Comparison of ENCODE assay signal across 7 cellular contexts in the genomic region with DNA sequence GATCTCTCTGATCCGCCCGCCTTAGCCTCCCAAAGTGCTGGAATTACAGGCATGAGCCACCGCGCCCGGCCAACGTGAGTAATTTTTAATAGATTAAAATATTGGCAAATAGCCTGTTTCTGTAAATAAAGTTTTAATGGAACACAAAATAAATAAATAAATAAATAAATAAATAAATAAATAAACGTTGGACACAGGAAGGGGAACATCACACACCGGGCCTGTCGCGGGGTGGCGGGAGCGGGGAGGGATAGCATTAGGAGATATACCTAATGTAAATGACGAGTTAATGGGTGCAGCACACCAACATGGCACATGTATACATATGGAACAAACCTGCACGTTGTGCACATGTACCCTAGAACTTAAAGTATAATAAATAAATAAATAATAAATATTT. TPM values are rescaled to one million over a fixed set of nuclear protein-coding genes. Genes with fewer than 3 reads are reported as not detected.
DNase-seq lines count a peak whose midpoint lies in the region; ATAC-seq, FAIRE-seq and TF ChIP-seq lines count a peak whose summit lies in the region.
"Not testable (repeated sequence)": the region's sequence is repeated elsewhere in the genome, so short reads cannot be mapped to it uniquely, and the experiment has no call there.

No MANE protein-coding gene starts in this region.

- not testable (repeated sequence) for H3K27me3 ChIP-seq in H9 (ENCODE audit: insufficient read depth, low read length); HUES48 (ENCODE audit: control insufficient read depth, insufficient read depth, low read length); HUES64 (ENCODE audit: insufficient read depth, low read length); iPS-15b (ENCODE audit: control insufficient read depth, insufficient read depth, low read length); HepG2 (ENCODE audit: control insufficient read depth in 1 of 2, insufficient read depth in 2 of 2, low read length in 2 of 2)

- H3K36me3 Mint-ChIP-seq in H9 (ENCODE audit: insufficient read depth in 1 of 3, low read depth in 3 of 3): peaks cover 3 to 16% (median 4%) of the 10 kb centered on the region in 3 experiments; a peak in 3 of 7 replicates
- H3K36me3 Mint-ChIP-seq in dendritic cell treated with granulocyte-macrophage colony-stimulating factor and Interleukin-4, amounts not matched to agents 40 ng/mL and 50 ng/mL, for 4 days (ENCODE audit: low read depth): not testable (repeated sequence)

- H3K27ac Mint-ChIP-seq in H9: peak overlapping the region in 2 of 3 experiments; percentile 31 to 87; a peak in 2 of 7 replicates
- peak overlapping the region; percentile 44 for H3K27ac Mint-ChIP-seq in dendritic cell treated with granulocyte-macrophage colony-stimulating factor and Interleukin-4, amounts not matched to agents 40 ng/mL and 50 ng/mL, for 4 days

- not testable (repeated sequence) for H3K56ac ChIP-seq in H9 (ENCODE audit: insufficient read length, low read depth, low read length)

- not testable (repeated sequence) for H2BK12ac ChIP-seq in H9 (ENCODE audit: insufficient read length, low read depth, low read length)

- H2AFZ ChIP-seq in H9 (ENCODE audit: low read length); HepG2 (ENCODE audit: low read length): not testable (repeated sequence)

- not testable (repeated sequence) for H3K79me2 ChIP-seq in H9 (ENCODE audit: insufficient read depth, low read length)
- H3K79me2 ChIP-seq in HepG2 (ENCODE audit: insufficient read depth, low read length): peaks cover 78% of the 10 kb centered on the region

- TF ChIP-seq EP300 in A549 (IDR thresholded peaks at IDR 0.05); HepG2 (IDR thresholded peaks at IDR 0.05; ENCODE audit: low read depth in 2 of 2, low read length in 2 of 2); HepG2 (CRISPR knock-in tag; IDR thresholded peaks at IDR 0.05; ENCODE audit: borderline replicate concordance): not testable (repeated sequence)

- in situ Hi-C loops in HepG2 (cut with HindIII; ENCODE audit: extremely low pct_ligation_motif_present, low pct_unique_long_range_greater_than_20kb): not testable (repeated sequence)

- WGBS in A549 (ENCODE audit: missing lambda C conversion rate): 88% methylated on average over 14 of the region's 14 CpGs
- no CpG with 5 or more reads among the region's 14 CpGs for WGBS in H9 (ENCODE audit: extremely low coverage, insufficient read length, low lambda C conversion rate)
- WGBS in HUES64: 95% methylated on average over 2 of the region's 14 CpGs
- 92% methylated on average over 14 of the region's 14 CpGs for WGBS in HepG2 (ENCODE audit: low lambda C conversion rate)

- not testable (repeated sequence) for H4K91ac ChIP-seq in H9 (ENCODE audit: insufficient read length, low read depth, low read length)

- not testable (repeated sequence) for H3K27ac ChIP-seq in A549; H9 (ENCODE audit: insufficient read length, low read depth, low read length); HUES48 (ENCODE audit: low read depth, low read length)
- H3K27ac ChIP-seq in HUES64 (ENCODE audit: low read depth, low read length): peak overlapping the region; percentile 24; the same call in 1 of the 2 replicates
- peak overlapping the region; percentile 89 for H3K27ac ChIP-seq in HepG2 (ENCODE audit: extremely low read length, insufficient read depth, low read length)

- H4K20me1 ChIP-seq in H9 (ENCODE audit: control insufficient read depth, insufficient read depth, insufficient read length); HepG2 (ENCODE audit: insufficient read depth, low read length): not testable (repeated sequence)

- H2BK15ac ChIP-seq in H9 (ENCODE audit: low read depth, low read length): not testable (repeated sequence)

- H3K79me1 ChIP-seq in H9 (ENCODE audit: insufficient read depth, low read depth, low read length, poor library complexity, severe bottlenecking): not testable (repeated sequence)

- not testable (repeated sequence) for H3K23me2 ChIP-seq in H9 (ENCODE audit: insufficient read length, low read depth, low read length, poor library complexity, severe bottlenecking)

- not testable (repeated sequence) for H4K8ac ChIP-seq in H9 (replicated peaks; ENCODE audit: insufficient read length, low read depth, low read length)

- not testable (repeated sequence) for H3K18ac ChIP-seq in H9 (ENCODE audit: insufficient read length, low read depth, low read length)

- H3K4me3 Mint-ChIP-seq in H9; dendritic cell treated with granulocyte-macrophage colony-stimulating factor and Interleukin-4, amounts not matched to agents 40 ng/mL and 50 ng/mL, for 4 days: not testable (repeated sequence)

- peaks cover 16% of the 10 kb centered on the region; the same call in 2 of the 3 replicates for H3K4me1 ChIP-seq in A549
- not testable (repeated sequence) for H3K4me1 ChIP-seq in H9 (ENCODE audit: insufficient read depth, low read length)
- peaks cover 30% of the 10 kb centered on the region for H3K4me1 ChIP-seq in HUES48 (ENCODE audit: control insufficient read depth, insufficient read depth, low read length)
- peaks cover 15% of the 10 kb centered on the region for H3K4me1 ChIP-seq in HUES64 (ENCODE audit: insufficient read depth, low read length)
- H3K4me1 ChIP-seq in iPS-15b (ENCODE audit: control insufficient read depth, insufficient read depth, low read length): peaks cover 16% of the 10 kb centered on the region
- peaks cover 41% of the 10 kb centered on the region for H3K4me1 ChIP-seq in HepG2 (ENCODE audit: insufficient read depth, low read length)

- not testable (repeated sequence) for DNase-seq in A549 (ENCODE audit: low read depth in 1 of 2, low spot score in 1 of 2); H9; HepG2 (ENCODE audit: low spot score)

- not testable (repeated sequence) for H3K23ac ChIP-seq in H9 (ENCODE audit: insufficient read length, low read depth, low read length)

- not testable (repeated sequence) for TF ChIP-seq CTCF in A549 (IDR thresholded peaks at IDR 0.05); H9 (conservative IDR thresholded peaks at IDR 0.05); HepG2 (CRISPR knock-in tag; IDR thresholded peaks at IDR 0.05)

- not testable (repeated sequence) for FAIRE-seq in A549 (lab: Jason Lieb, UNC); HepG2 (lab: Jason Lieb, UNC)

- not testable (repeated sequence) for H3K4ac ChIP-seq in H9 (ENCODE audit: low read depth, low read length)

- intact Hi-C loops in dendritic cell treated with granulocyte-macrophage colony-stimulating factor and Interleukin-4, amounts not matched to agents 40 ng/mL and 50 ng/mL, for 4 days (cut with micrococcal nuclease): loop anchor here (10.0 kb wide), 1 partner anchor 63 kb away; no protein-coding TSS in a partner anchor
- intact Hi-C loops in HepG2 (cut with micrococcal nuclease; ENCODE audit: unreplicated experiment): not testable (repeated sequence)

- H3K4me2 ChIP-seq in A549; H9 (ENCODE audit: insufficient read depth, insufficient read length, low read length): not testable (repeated sequence)
- H3K4me2 ChIP-seq in HepG2 (ENCODE audit: low read depth, low read length): peak overlapping the region; percentile 81; the same call in 1 of the 2 replicates

- H4K5ac ChIP-seq in H9 (ENCODE audit: insufficient read length, low read depth, low read length): not testable (repeated sequence)

- CTCF ChIA-PET in A549 (lab: Yijun Ruan, JAX): interaction anchor here (1.3 kb wide), 1 partner anchor 13 kb away, joined by 3 read pairs; no protein-coding TSS in a partner anchor
- CTCF ChIA-PET in HepG2 (lab: Yijun Ruan, JAX; ENCODE audit: low intra/inter-chr PET ratio, low total read pairs): not testable (repeated sequence)

- H3K4me1 Mint-ChIP-seq in H9: peaks cover 28 to 31% of the 10 kb centered on the region in 2 experiments
- H3K4me1 Mint-ChIP-seq in dendritic cell treated with granulocyte-macrophage colony-stimulating factor and Interleukin-4, amounts not matched to agents 40 ng/mL and 50 ng/mL, for 4 days (ENCODE audit: low read depth): peaks cover 18% of the 10 kb centered on the region

- H3K9me3 Mint-ChIP-seq in H9; dendritic cell treated with granulocyte-macrophage colony-stimulating factor and Interleukin-4, amounts not matched to agents 40 ng/mL and 50 ng/mL, for 4 days: not testable (repeated sequence)

- H3K9ac ChIP-seq in H9 (ENCODE audit: extremely low read depth, insufficient read length, low read length); HUES48 (ENCODE audit: low read depth, low read length); HUES64 (ENCODE audit: low read depth, low read length); iPS-15b (ENCODE audit: low read depth, low read length); HepG2 (ENCODE audit: insufficient read depth, low read depth, low read length): not testable (repeated sequence)

- not testable (repeated sequence) for H3K14ac ChIP-seq in H9 (ENCODE audit: insufficient read depth, low read length)

- not testable (repeated sequence) for H2BK120ac ChIP-seq in H9 (ENCODE audit: low read depth, low read length, poor library complexity, severe bottlenecking)

- H3K27me3 Mint-ChIP-seq in H9 (ENCODE audit: low read depth); dendritic cell treated with granulocyte-macrophage colony-stimulating factor and Interleukin-4, amounts not matched to agents 40 ng/mL and 50 ng/mL, for 4 days: not testable (repeated sequence)

- not testable (repeated sequence) for ATAC-seq in A549, HepG2

- H3K36me3 ChIP-seq in HUES48 (ENCODE audit: control insufficient read depth, insufficient read depth, low read length): peaks cover 11% of the 10 kb centered on the region
- peaks cover 15% of the 10 kb centered on the region; the same call in 1 of the 2 replicates for H3K36me3 ChIP-seq in HUES64 (ENCODE audit: insufficient read depth, low read length)
- H3K36me3 ChIP-seq in iPS-15b (ENCODE audit: control insufficient read depth, insufficient read depth, low read length); HepG2 (replicated peaks in 1 of 2; ENCODE audit: control insufficient read depth in 1 of 2, insufficient read depth in 2 of 2, low read length in 2 of 2): not testable (repeated sequence)

- POLR2A ChIA-PET in A549 (lab: Yijun Ruan, JAX); HepG2 (lab: Yijun Ruan, JAX): not testable (repeated sequence)

- not testable (repeated sequence) for H2AK5ac ChIP-seq in H9 (ENCODE audit: insufficient read length, low read length)

- not testable (repeated sequence) for H2BK5ac ChIP-seq in H9 (ENCODE audit: insufficient read length, low read length)

- H3T11ph ChIP-seq in H9 (ENCODE audit: low read length): not testable (repeated sequence)

- H2BK20ac ChIP-seq in H9 (ENCODE audit: low read depth, low read length, poor library complexity, severe bottlenecking): not testable (repeated sequence)

- TF ChIP-seq POLR2A in A549 (IDR thresholded peaks at IDR 0.05; ENCODE audit: low read length); HepG2 (IDR thresholded peaks at IDR 0.05; ENCODE audit: insufficient read depth in 1 of 2, low read depth in 2 of 2, low read length in 2 of 2): not testable (repeated sequence)

- not testable (repeated sequence) for H3K9me3 ChIP-seq in A549; H9 (ENCODE audit: control insufficient read depth, low read depth, low read length); HUES48 (ENCODE audit: control insufficient read depth, insufficient read depth, low read length); HUES64 (ENCODE audit: insufficient read depth, low read depth, low read length); iPS-15b (ENCODE audit: control insufficient read depth, insufficient read depth, low read length); HepG2 (ENCODE audit: low read length)

- not testable (repeated sequence) for BruUV-seq in HepG2 (replicated peaks; lab: Mats Ljungman, UMichigan)

- TF ChIP-seq RAD21 in A549 (conservative IDR thresholded peaks at IDR 0.05 in 1 of 2, IDR thresholded peaks at IDR 0.05 in 1 of 2); HepG2 (CRISPR knock-in tag; IDR thresholded peaks at IDR 0.05): not testable (repeated sequence)

- not testable (repeated sequence) for H3K4me3 ChIP-seq in A549; HepG2 (replicated peaks in 1 of 3; ENCODE audit: insufficient read depth in 1 of 3, low read depth in 2 of 3, low read length in 3 of 3)
- H3K4me3 ChIP-seq in HUES48 (ENCODE audit: low read depth, low read length) (peak overlapping the region; percentile 26; the same call in 1 of the 2 replicates), HUES64 (ENCODE audit: low read length) (peak overlapping the region; percentile 21; the same call in 1 of the 2 replicates), iPS-15b (ENCODE audit: low read depth, low read length) (peak overlapping the region; percentile 23)

RNA-seq across cellular contexts. Expression of gene ZNF367, which starts 10.3 kb away (rescaled TPM):
- polyA plus RNA-seq in A549 (2011; rRNA removed) (3.8 and 4.8 TPM in 2 replicates), A549 (2017; fragmentation: RNase III; extraction: RNeasy Plus Mini Kit Qiagen cat#74134 plus additional on column Dnase treatment) (8.2 to 8.3 TPM (median 8.3 TPM) in 3 replicates), HepG2 (2011; rRNA removed) (1.8 and 2.9 TPM in 2 replicates)
- 3.3 and 4.2 TPM in 2 replicates for polyA plus RNA-seq in A549 (2012; cell fraction: cytosol; rRNA removed)
- polyA plus RNA-seq in A549 (2012; cell fraction: nucleus; rRNA removed): 5.3 and 5.4 TPM in 2 replicates
- polyA minus RNA-seq in A549 (2011; rRNA and poly(A)+ RNA removed): 3.2 and 3.6 TPM in 2 replicates
- total RNA-seq in H9 (2021) (9.3 and 10.1 TPM in 2 replicates), HepG2 (2016; rRNA removed; fragmentation: Illumina TruSeq; extraction: Trizol) (7.7 and 8.1 TPM in 2 replicates)
- 6.8 TPM for polyA plus RNA-seq in HUES64 (2013, experiment 1 of 2)
- polyA plus RNA-seq in HUES64 (2013, experiment 2 of 2): 8.6 TPM
- 1.2 TPM in 2 replicates for total RNA-seq in HepG2 (2016; cell fraction: cytosol; rRNA removed; fragmentation: Illumina TruSeq; extraction: Trizol; ENCODE audit: low read depth)
- 8.0 and 8.1 TPM in 2 replicates for total RNA-seq in HepG2 (2016; cell fraction: insoluble cytoplasmic fraction; rRNA removed; fragmentation: Illumina TruSeq; extraction: Trizol)
- 3.0 and 4.0 TPM in 2 replicates for total RNA-seq in HepG2 (2016; cell fraction: membrane; rRNA removed; fragmentation: Illumina TruSeq; extraction: Trizol)
- total RNA-seq in HepG2 (2016; cell fraction: nucleus; rRNA removed; fragmentation: Illumina TruSeq; extraction: Trizol): 10.3 and 11.5 TPM in 2 replicates
- 1.1 TPM in 2 replicates for polyA plus RNA-seq in HepG2 (2011; cell fraction: cytosol; rRNA removed)
- polyA plus RNA-seq in HepG2 (2011; cell fraction: nucleus; rRNA removed): 2.0 and 3.3 TPM in 2 replicates
- 2.5 and 4.6 TPM in 2 replicates for polyA plus RNA-seq in HepG2 (2012)
- polyA plus RNA-seq in HepG2 (2016; cell fraction: cytosol; fragmentation: Illumina TruSeq; extraction: Trizol; ENCODE audit: low read depth): 0.44 and 0.57 TPM in 2 replicates
- 7.1 and 7.8 TPM in 2 replicates for polyA plus RNA-seq in HepG2 (2016; cell fraction: insoluble cytoplasmic fraction; fragmentation: Illumina TruSeq; extraction: Trizol; ENCODE audit: low read depth)
- polyA plus RNA-seq in HepG2 (2016; cell fraction: membrane; fragmentation: Illumina TruSeq; extraction: Trizol; ENCODE audit: low read depth): 1.4 and 1.7 TPM in 2 replicates
- 19.1 and 20.1 TPM in 2 replicates for polyA plus RNA-seq in HepG2 (2016; cell fraction: nucleus; fragmentation: Illumina TruSeq; extraction: Trizol; ENCODE audit: insufficient read depth, low read depth)
- 2.3 and 10.9 TPM in 2 replicates for polyA minus RNA-seq in HepG2 (2011; rRNA and poly(A)+ RNA removed; ENCODE audit: low replicate concordance)
- 1.8 and 2.5 TPM in 2 replicates for polyA minus RNA-seq in HepG2 (2011; cell fraction: cytosol; rRNA and poly(A)+ RNA removed)
- polyA minus RNA-seq in HepG2 (2011; cell fraction: nucleus; rRNA and poly(A)+ RNA removed): 3.4 and 5.7 TPM in 2 replicates

RNA-seq across cellular contexts. Expression of gene SLC35D2, which starts 24.3 kb away (rescaled TPM):
- 29.8 and 30.9 TPM in 2 replicates for polyA plus RNA-seq in A549 (2011; rRNA removed)
- 10.1 and 12.3 TPM in 2 replicates for polyA plus RNA-seq in A549 (2012; cell fraction: cytosol; rRNA removed)
- 4.6 and 8.6 TPM in 2 replicates for polyA plus RNA-seq in A549 (2012; cell fraction: nucleus; rRNA removed)
- 13.8 to 15.2 TPM (median 13.8 TPM) in 3 replicates for polyA plus RNA-seq in A549 (2017; fragmentation: RNase III; extraction: RNeasy Plus Mini Kit Qiagen cat#74134 plus additional on column Dnase treatment)
- polyA minus RNA-seq in A549 (2011; rRNA and poly(A)+ RNA removed): 8.6 and 11.0 TPM in 2 replicates
- total RNA-seq in H9 (2021): 17.9 and 19.0 TPM in 2 replicates
- polyA plus RNA-seq in HUES64 (2013, experiment 1 of 2): 8.0 TPM
- polyA plus RNA-seq in HUES64 (2013, experiment 2 of 2): 11.7 TPM
- 59.6 and 96.2 TPM in 2 replicates for total RNA-seq in HepG2 (2016; rRNA removed; fragmentation: Illumina TruSeq; extraction: Trizol)
- 187 and 190 TPM in 2 replicates for total RNA-seq in HepG2 (2016; cell fraction: cytosol; rRNA removed; fragmentation: Illumina TruSeq; extraction: Trizol; ENCODE audit: low read depth)
- 58.0 and 98.8 TPM in 2 replicates for total RNA-seq in HepG2 (2016; cell fraction: insoluble cytoplasmic fraction; rRNA removed; fragmentation: Illumina TruSeq; extraction: Trizol)
- 218 and 226 TPM in 2 replicates for total RNA-seq in HepG2 (2016; cell fraction: membrane; rRNA removed; fragmentation: Illumina TruSeq; extraction: Trizol)
- total RNA-seq in HepG2 (2016; cell fraction: nucleus; rRNA removed; fragmentation: Illumina TruSeq; extraction: Trizol): 63.3 and 75.6 TPM in 2 replicates
- polyA plus RNA-seq in HepG2 (2011; rRNA removed): 97.4 and 103 TPM in 2 replicates
- polyA plus RNA-seq in HepG2 (2011; cell fraction: cytosol; rRNA removed): 70.4 and 119 TPM in 2 replicates
- polyA plus RNA-seq in HepG2 (2011; cell fraction: nucleus; rRNA removed): 52.2 and 66.4 TPM in 2 replicates
- 137 and 167 TPM in 2 replicates for polyA plus RNA-seq in HepG2 (2012)
- polyA plus RNA-seq in HepG2 (2016; cell fraction: cytosol; fragmentation: Illumina TruSeq; extraction: Trizol; ENCODE audit: low read depth): 214 and 245 TPM in 2 replicates
- polyA plus RNA-seq in HepG2 (2016; cell fraction: insoluble cytoplasmic fraction; fragmentation: Illumina TruSeq; extraction: Trizol; ENCODE audit: low read depth): 71.1 and 77.0 TPM in 2 replicates
- polyA plus RNA-seq in HepG2 (2016; cell fraction: membrane; fragmentation: Illumina TruSeq; extraction: Trizol; ENCODE audit: low read depth): 233 and 237 TPM in 2 replicates
- 115 and 125 TPM in 2 replicates for polyA plus RNA-seq in HepG2 (2016; cell fraction: nucleus; fragmentation: Illumina TruSeq; extraction: Trizol; ENCODE audit: insufficient read depth, low read depth)
- polyA minus RNA-seq in HepG2 (2011; rRNA and poly(A)+ RNA removed; ENCODE audit: low replicate concordance): 5.1 and 25.0 TPM in 2 replicates
- 50.7 and 55.5 TPM in 2 replicates for polyA minus RNA-seq in HepG2 (2011; cell fraction: cytosol; rRNA and poly(A)+ RNA removed)
- 68.4 and 80.7 TPM in 2 replicates for polyA minus RNA-seq in HepG2 (2011; cell fraction: nucleus; rRNA and poly(A)+ RNA removed)

RNA-seq across cellular contexts. Expression of gene HABP4, which starts 42.1 kb away (rescaled TPM):
- polyA plus RNA-seq in A549 (2011; rRNA removed) (7.3 and 12.4 TPM in 2 replicates), A549 (2017; fragmentation: RNase III; extraction: RNeasy Plus Mini Kit Qiagen cat#74134 plus additional on column Dnase treatment) (11.9 to 12.8 TPM (median 12.0 TPM) in 3 replicates), HepG2 (2011; rRNA removed) (21.7 and 26.6 TPM in 2 replicates)
- polyA plus RNA-seq in A549 (2012; cell fraction: cytosol; rRNA removed): 7.4 and 7.6 TPM in 2 replicates
- polyA plus RNA-seq in A549 (2012; cell fraction: nucleus; rRNA removed): 3.3 and 5.9 TPM in 2 replicates
- 2.7 and 3.8 TPM in 2 replicates for polyA minus RNA-seq in A549 (2011; rRNA and poly(A)+ RNA removed)
- total RNA-seq in H9 (2021) (6.8 and 7.5 TPM in 2 replicates), HepG2 (2016; rRNA removed; fragmentation: Illumina TruSeq; extraction: Trizol) (14.3 and 16.9 TPM in 2 replicates)
- polyA plus RNA-seq in HUES64 (2013, experiment 1 of 2): 6.7 TPM
- polyA plus RNA-seq in HUES64 (2013, experiment 2 of 2): 10.3 TPM
- 18.4 and 20.8 TPM in 2 replicates for total RNA-seq in HepG2 (2016; cell fraction: cytosol; rRNA removed; fragmentation: Illumina TruSeq; extraction: Trizol; ENCODE audit: low read depth)
- 15.7 TPM in 2 replicates for total RNA-seq in HepG2 (2016; cell fraction: insoluble cytoplasmic fraction; rRNA removed; fragmentation: Illumina TruSeq; extraction: Trizol)
- 19.9 and 20.6 TPM in 2 replicates for total RNA-seq in HepG2 (2016; cell fraction: membrane; rRNA removed; fragmentation: Illumina TruSeq; extraction: Trizol)
- 7.3 and 8.2 TPM in 2 replicates for total RNA-seq in HepG2 (2016; cell fraction: nucleus; rRNA removed; fragmentation: Illumina TruSeq; extraction: Trizol)
- polyA plus RNA-seq in HepG2 (2011; cell fraction: cytosol; rRNA removed): 20.8 and 23.4 TPM in 2 replicates
- polyA plus RNA-seq in HepG2 (2011; cell fraction: nucleus; rRNA removed): 12.7 and 13.6 TPM in 2 replicates
- polyA plus RNA-seq in HepG2 (2012): 42.1 and 46.6 TPM in 2 replicates
- polyA plus RNA-seq in HepG2 (2016; cell fraction: cytosol; fragmentation: Illumina TruSeq; extraction: Trizol; ENCODE audit: low read depth): 13.3 and 14.9 TPM in 2 replicates
- polyA plus RNA-seq in HepG2 (2016; cell fraction: insoluble cytoplasmic fraction; fragmentation: Illumina TruSeq; extraction: Trizol; ENCODE audit: low read depth): 23.9 and 25.8 TPM in 2 replicates
- 20.6 and 21.6 TPM in 2 replicates for polyA plus RNA-seq in HepG2 (2016; cell fraction: membrane; fragmentation: Illumina TruSeq; extraction: Trizol; ENCODE audit: low read depth)
- 23.5 and 25.3 TPM in 2 replicates for polyA plus RNA-seq in HepG2 (2016; cell fraction: nucleus; fragmentation: Illumina TruSeq; extraction: Trizol; ENCODE audit: insufficient read depth, low read depth)
- polyA minus RNA-seq in HepG2 (2011; rRNA and poly(A)+ RNA removed; ENCODE audit: low replicate concordance): 1.4 and 6.0 TPM in 2 replicates
- polyA minus RNA-seq in HepG2 (2011; cell fraction: cytosol; rRNA and poly(A)+ RNA removed): 9.7 and 10.0 TPM in 2 replicates
- polyA minus RNA-seq in HepG2 (2011; cell fraction: nucleus; rRNA and poly(A)+ RNA removed): 10.3 and 10.7 TPM in 2 replicates
